ENCODE assay signal across 11 cellular contexts in genomic region chr5:107289030-107289714, GRCh38.
DNase-seq lines count a peak whose midpoint lies in the region; ATAC-seq and TF ChIP-seq lines count a peak whose summit lies in the region.
"Had no signal": no experiment of that assay in that cellular context is flagged by ENCODE, and none has a peak within 500 bp of the region (broad histone marks: within the 10 kb centered on the region; RNA-seq: fewer than 3 reads in every experiment).

No MANE protein-coding gene starts in this region.

- DNase-seq in activated T-helper 2 cell treated with anti-CD3 and anti-CD28 coated beads, Interferon-gamma antibody, Interleukin-2, Interleukin-4, amounts not matched to agents 10 μg/mL and 5 μg/mL and 100 μg/mL, durations not matched to agents 14 hours and 24 hours and 36 hours (ENCODE audit: low spot score), result no peak
- no peak for DNase-seq in HK-2 (ENCODE audit: unreplicated experiment)
- no peak for DNase-seq in hippocampal formation (lab: John Stamatoyannopoulos, UW)
- no peak for DNase-seq in central memory CD4-positive, alpha-beta T cell
- no peak for DNase-seq in NCI-H1417 (lab: John Stamatoyannopoulos, UW)
- DNase-seq: DND-41, NCI-H510A treated with DMSO at 0.1 percent for 48 hours, uterus had no signal

- intact Hi-C loops in activated T-helper 2 cell treated with anti-CD3 and anti-CD28 coated beads, Interferon-gamma antibody, Interleukin-2, Interleukin-4, amounts not matched to agents 10 μg/mL and 5 μg/mL and 100 μg/mL, durations not matched to agents 14 hours and 24 hours and 36 hours (cut with micrococcal nuclease), result loop anchor here (1.0 to 10.0 kb wide), 8 partner anchors 19 to 628 kb away; no protein-coding TSS in a partner anchor

- peaks cover 4% of the 10 kb centered on the region for H3K27me3 Mint-ChIP-seq in activated T-helper 2 cell treated with anti-CD3 and anti-CD28 coated beads, Interferon-gamma antibody, Interleukin-2, Interleukin-4, amounts not matched to agents 10 μg/mL and 5 μg/mL and 100 μg/mL, durations not matched to agents 14 hours and 24 hours and 36 hours (ENCODE audit: low read depth)

- peak overlapping the region; percentile 49 for H3K27ac Mint-ChIP-seq in activated T-helper 2 cell treated with anti-CD3 and anti-CD28 coated beads, Interferon-gamma antibody, Interleukin-2, Interleukin-4, amounts not matched to agents 10 μg/mL and 5 μg/mL and 100 μg/mL, durations not matched to agents 14 hours and 24 hours and 36 hours

- H3K4me1 Mint-ChIP-seq in activated T-helper 2 cell treated with anti-CD3 and anti-CD28 coated beads, Interferon-gamma antibody, Interleukin-2, Interleukin-4, amounts not matched to agents 10 μg/mL and 5 μg/mL and 100 μg/mL, durations not matched to agents 14 hours and 24 hours and 36 hours (ENCODE audit: low read depth), result peaks cover 46% of the 10 kb centered on the region

- H3K4me3 Mint-ChIP-seq in activated T-helper 2 cell treated with anti-CD3 and anti-CD28 coated beads, Interferon-gamma antibody, Interleukin-2, Interleukin-4, amounts not matched to agents 10 μg/mL and 5 μg/mL and 100 μg/mL, durations not matched to agents 14 hours and 24 hours and 36 hours (ENCODE audit: low read depth), result no peak overlapping the region

- ATAC-seq in GM18505 (IDR thresholded peaks at IDR 0.05; ENCODE audit: unreplicated experiment) (peak; percentile 87), GM19395 (IDR thresholded peaks at IDR 0.05; ENCODE audit: unreplicated experiment) (peak; percentile 89), HG02970 (IDR thresholded peaks at IDR 0.05; ENCODE audit: low FRiP score, unreplicated experiment) (peak; percentile 86)

- TF ChIP-seq POLR2A in GM18505 (IDR thresholded peaks at IDR 0.05; ENCODE audit: borderline replicate concordance, extremely low read depth, insufficient read depth, insufficient read length), result no peak

- H3K9me3 Mint-ChIP-seq in activated T-helper 2 cell treated with anti-CD3 and anti-CD28 coated beads, Interferon-gamma antibody, Interleukin-2, Interleukin-4, amounts not matched to agents 10 μg/mL and 5 μg/mL and 100 μg/mL, durations not matched to agents 14 hours and 24 hours and 36 hours, result no peaks in the 10 kb centered on the region

- H3K36me3 Mint-ChIP-seq in activated T-helper 2 cell treated with anti-CD3 and anti-CD28 coated beads, Interferon-gamma antibody, Interleukin-2, Interleukin-4, amounts not matched to agents 10 μg/mL and 5 μg/mL and 100 μg/mL, durations not matched to agents 14 hours and 24 hours and 36 hours (ENCODE audit: low read depth), result no peaks in the 10 kb centered on the region
